13 cellular contexts compared by ENCODE assay signal in the genomic region with DNA sequence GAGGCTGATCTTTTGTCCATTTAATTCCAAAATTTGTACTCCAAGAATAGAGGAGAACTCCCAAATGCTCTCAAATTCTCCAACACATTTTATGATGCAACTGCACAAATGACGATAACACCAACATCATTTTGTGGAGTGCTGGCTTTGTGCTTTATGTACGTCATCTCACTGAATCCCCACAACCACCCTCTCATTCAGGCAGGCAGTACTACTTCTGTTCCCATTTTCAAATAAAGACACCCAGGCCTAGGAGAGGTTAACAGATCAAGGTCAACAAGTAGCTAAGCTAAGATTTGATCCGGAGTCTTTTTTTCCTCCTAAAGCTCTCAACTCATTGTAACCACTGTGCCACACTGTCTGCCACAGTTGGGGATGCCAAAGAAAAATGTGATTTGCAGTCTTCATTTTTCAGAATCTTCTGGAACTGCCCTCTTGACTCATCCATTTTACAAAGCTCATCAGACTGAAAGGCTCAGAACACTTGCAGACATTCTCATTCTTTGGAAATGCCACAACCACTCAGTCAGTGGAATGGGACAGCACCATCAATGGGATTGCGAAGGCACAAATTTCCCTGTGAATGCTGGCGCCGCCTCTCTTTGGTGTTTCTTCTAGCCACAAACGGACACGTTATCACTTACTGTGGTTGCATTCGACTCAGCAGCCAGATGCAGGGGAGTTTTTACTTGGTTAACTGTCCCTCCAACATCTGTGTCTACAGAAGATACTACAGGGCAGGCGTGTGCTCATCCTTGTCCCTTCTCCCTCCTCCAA.
DNase-seq lines count a peak whose midpoint lies in the region; ATAC-seq and TF ChIP-seq lines count a peak whose summit lies in the region.
"Had no signal": no experiment of that assay in that cellular context is flagged by ENCODE, and none has a peak within 500 bp of the region (broad histone marks: within the 10 kb centered on the region; RNA-seq: fewer than 3 reads in every experiment).

No MANE protein-coding gene starts in this region.

- peak; percentile 93 for DNase-seq in OCI-M1 (lab: John Stamatoyannopoulos, UW)
- DNase-seq in activated CD8-positive, alpha-beta memory T cell treated with anti-CD3 and anti-CD28 coated beads, Interleukin-2, amount 50 U/mL, for 48 hours: peak; percentile 83
- DNase-seq in fibroblast of villous mesenchyme (ENCODE audit: low read depth): peak; percentile 11
- DNase-seq in stimulated activated CD8-positive, alpha-beta memory T cell treated with anti-CD3 and anti-CD28 coated beads, Interleukin-7, amount 100 ng/mL, for 24 hours (ENCODE audit: low read depth): peak; percentile 34
- DNase-seq in GM13977 (ENCODE audit: low spot score): no peak
- DNase-seq in coronary artery (ENCODE audit: low spot score): no peak
- DNase-seq: DMS79, GOT3, NCI-H1436, retina, testis had no signal

- H3K27ac ChIP-seq in coronary artery: no peak overlapping the region
- H3K27ac ChIP-seq: testis had no signal

- TF ChIP-seq CTCF in fibroblast of villous mesenchyme (IDR thresholded peaks at IDR 0.05; ENCODE audit: insufficient read depth, low read depth, low read length) (no peak), GM13977 (IDR thresholded peaks at IDR 0.05; ENCODE audit: extremely low read depth, insufficient read depth, missing control alignments) (no peak), coronary artery (IDR thresholded peaks at IDR 0.05) (no peak)

- ATAC-seq in HG03175 (IDR thresholded peaks at IDR 0.05; ENCODE audit: unreplicated experiment): no peak
- ATAC-seq in GM19351 (IDR thresholded peaks at IDR 0.05; ENCODE audit: unreplicated experiment): no peak

- H3K4me3 ChIP-seq in fibroblast of villous mesenchyme (ENCODE audit: low read depth, low read length) (no peak overlapping the region), coronary artery (no peak overlapping the region)
- H3K4me3 ChIP-seq: testis had no signal

- in situ Hi-C loops in GM13977 (cut with MboI; ENCODE audit: low pct_unique_long_range_greater_than_20kb, low sequenced_read_pairs, unreplicated experiment): no loop called here

Comparison
In these comparisons a context has a peak if more than half of its experiments do, and no peak if none do; other contexts are left out.
1. DNase-seq: peak in OCI-M1 (single experiment), activated CD8-positive, alpha-beta memory T cell treated with anti-CD3 and anti-CD28 coated beads, Interleukin-2, amount 50 U/mL, for 48 hours (single experiment), fibroblast of villous mesenchyme (single experiment) and stimulated activated CD8-positive, alpha-beta memory T cell treated with anti-CD3 and anti-CD28 coated beads, Interleukin-7, amount 100 ng/mL, for 24 hours (single experiment); none in GM13977 (single experiment) and coronary artery (single experiment).